In the genomic region with DNA sequence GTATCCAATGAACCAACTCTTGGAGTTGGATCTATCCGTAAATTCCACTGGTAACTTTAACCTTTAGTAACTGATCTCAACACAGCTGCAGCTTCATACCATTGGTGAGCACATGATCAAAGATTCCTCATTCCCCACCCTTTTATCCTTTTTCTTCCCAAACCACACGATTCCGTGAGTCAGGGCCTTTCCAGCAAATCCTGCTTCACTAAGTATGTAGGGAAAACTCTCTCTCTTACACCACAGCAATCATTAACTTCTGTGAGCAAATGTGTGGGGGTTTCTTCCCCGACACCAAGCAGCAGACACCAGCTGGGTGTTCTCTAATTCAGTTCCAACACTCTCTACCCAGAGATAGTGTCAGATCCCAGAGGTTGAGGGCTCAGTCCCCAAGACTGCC, we compare ENCODE assay signal across 18 cellular contexts. TPM values are rescaled to one million over a fixed set of nuclear protein-coding genes. Genes with fewer than 3 reads are reported as not detected.
DNase-seq lines count a peak whose midpoint lies in the region; FAIRE-seq and TF ChIP-seq lines count a peak whose summit lies in the region.
"Had no signal": no experiment of that assay in that cellular context is flagged by ENCODE, and none has a peak within 500 bp of the region (broad histone marks: within the 10 kb centered on the region; RNA-seq: fewer than 3 reads in every experiment).

No MANE protein-coding gene starts in this region.

- no peaks in the 10 kb centered on the region for H3K27me3 Mint-ChIP-seq in chondrocyte (ENCODE audit: low read depth)
- no peaks in the 10 kb centered on the region for H3K27me3 Mint-ChIP-seq in activated CD4-positive, alpha-beta T cell treated with anti-CD3 and anti-CD28 coated beads, Interleukin-2, amount 10 ng/mL, durations not matched to agents 7 days and 5 days
- H3K27me3 Mint-ChIP-seq: central memory CD8-positive, alpha-beta T cell had no signal

- peaks cover 10% of the 10 kb centered on the region for H3K79me1 ChIP-seq in mesenchymal stem cell (replicated peaks; ENCODE audit: low read length, poor library complexity, severe bottlenecking)

- H3K9me3 Mint-ChIP-seq in chondrocyte (ENCODE audit: low read depth): no peaks in the 10 kb centered on the region
- H3K9me3 Mint-ChIP-seq in activated CD4-positive, alpha-beta T cell treated with anti-CD3 and anti-CD28 coated beads, Interleukin-2, amount 10 ng/mL, durations not matched to agents 7 days and 5 days: no peaks in the 10 kb centered on the region
- H3K9me3 Mint-ChIP-seq: central memory CD8-positive, alpha-beta T cell had no signal

- H2AFZ ChIP-seq in ACC112 (ENCODE audit: low read length, unreplicated experiment) (no peak overlapping the region), mesenchymal stem cell (ENCODE audit: low read depth, low read length) (no peak overlapping the region)
- H2AFZ ChIP-seq: parathyroid adenoma had no signal

- H3K23ac ChIP-seq in mesenchymal stem cell (ENCODE audit: low read length in 2 of 2): no peak overlapping the region

- no peaks in the 10 kb centered on the region for H3K79me2 ChIP-seq in ACC112 (ENCODE audit: control insufficient read depth, insufficient read depth, low read length, unreplicated experiment)

- H3K4me2 ChIP-seq in mesenchymal stem cell (ENCODE audit: low read length, poor library complexity, severe bottlenecking): peak overlapping the region; percentile 35
- H3K4me2 ChIP-seq: SK-N-SH had no signal

- CTCF ChIA-PET in activated CD4-positive, alpha-beta T cell treated with anti-CD3 and anti-CD28 coated beads, Interleukin-2, amount 10 ng/mL, durations not matched to agents 7 days and 5 days (lab: Charles Lee): interaction anchor here (0.7 kb wide), 1 partner anchor 39 kb away, joined by 3 read pairs; no protein-coding TSS in a partner anchor

- peaks cover 26% of the 10 kb centered on the region for H3K36me3 ChIP-seq in ACC112 (ENCODE audit: insufficient read depth, low read length)
- H3K36me3 ChIP-seq in mesenchymal stem cell (ENCODE audit: control insufficient read depth in 1 of 2, insufficient read depth in 2 of 2, low read depth in 1 of 2, low read length in 2 of 2): peaks cover 11 to 71% of the 10 kb centered on the region in 2 experiments
- H3K36me3 ChIP-seq in small intestine (ENCODE audit: control insufficient read depth in 2 of 2, insufficient read depth in 2 of 2, low read length in 2 of 2): peaks cover 4 to 11% of the 10 kb centered on the region in 2 donors

- H3K18ac ChIP-seq in mesenchymal stem cell (ENCODE audit: low read depth in 1 of 2, low read length in 2 of 2): no peak overlapping the region

- H3K9me3 ChIP-seq in mesenchymal stem cell (ENCODE audit: control insufficient read depth, low read length) (no peaks in the 10 kb centered on the region), small intestine (ENCODE audit: control insufficient read depth, low read depth) (no peaks in the 10 kb centered on the region)
- H3K9me3 ChIP-seq: SK-N-SH had no signal

- H3K14ac ChIP-seq in mesenchymal stem cell (ENCODE audit: low read length in 2 of 2): no peak overlapping the region

- H2AK5ac ChIP-seq in mesenchymal stem cell (ENCODE audit: low read length, severe bottlenecking): peak overlapping the region; percentile 64

- H3K27ac Mint-ChIP-seq in chondrocyte (ENCODE audit: unreplicated experiment): peak overlapping the region; percentile 78
- no peak overlapping the region for H3K27ac Mint-ChIP-seq in activated CD4-positive, alpha-beta T cell treated with anti-CD3 and anti-CD28 coated beads, Interleukin-2, amount 10 ng/mL, durations not matched to agents 7 days and 5 days

- no peak overlapping the region for H4K8ac ChIP-seq in mesenchymal stem cell (ENCODE audit: low read length)

- H2BK12ac ChIP-seq in mesenchymal stem cell (ENCODE audit: low read length in 2 of 2): no peak overlapping the region

- no peak for FAIRE-seq in small intestine (lab: Jason Lieb, UNC)
- FAIRE-seq: frontal cortex, GM18507 had no signal

- H3K36me3 Mint-ChIP-seq in chondrocyte (ENCODE audit: low read depth): peaks cover 35% of the 10 kb centered on the region
- H3K36me3 Mint-ChIP-seq in activated CD4-positive, alpha-beta T cell treated with anti-CD3 and anti-CD28 coated beads, Interleukin-2, amount 10 ng/mL, durations not matched to agents 7 days and 5 days (ENCODE audit: low read depth): peaks cover 60% of the 10 kb centered on the region

- H3K4ac ChIP-seq in mesenchymal stem cell (ENCODE audit: low read depth in 1 of 2, low read length in 2 of 2): no peak overlapping the region

- WGBS in mesenchymal stem cell: 82% methylated on average over 4 of the region's 4 CpGs
- 36 to 64% (median 53%) methylated on average over 4 of the region's 4 CpGs for WGBS in small intestine, 3 donors

- H3K4me3 Mint-ChIP-seq in chondrocyte (ENCODE audit: unreplicated experiment): peak overlapping the region; percentile 0
- no peak overlapping the region for H3K4me3 Mint-ChIP-seq in activated CD4-positive, alpha-beta T cell treated with anti-CD3 and anti-CD28 coated beads, Interleukin-2, amount 10 ng/mL, durations not matched to agents 7 days and 5 days
- H3K4me3 Mint-ChIP-seq: central memory CD8-positive, alpha-beta T cell had no signal

- H3K4me1 Mint-ChIP-seq in chondrocyte (ENCODE audit: low read depth): peaks cover 39% of the 10 kb centered on the region
- H3K4me1 Mint-ChIP-seq in activated CD4-positive, alpha-beta T cell treated with anti-CD3 and anti-CD28 coated beads, Interleukin-2, amount 10 ng/mL, durations not matched to agents 7 days and 5 days: peaks cover 8% of the 10 kb centered on the region

- H3K4me1 ChIP-seq in ACC112 (ENCODE audit: control insufficient read depth, insufficient read depth, low read length, unreplicated experiment) (peaks cover 12% of the 10 kb centered on the region), mesenchymal stem cell (ENCODE audit: control insufficient read depth, insufficient read depth, low read depth, low read length) (peaks cover 18% of the 10 kb centered on the region), small intestine (ENCODE audit: control insufficient read depth in 2 of 2, insufficient read depth in 1 of 2, low read depth in 1 of 2, low read length in 1 of 2) (no peaks in the 10 kb centered on the region)
- H3K4me1 ChIP-seq: parathyroid adenoma had no signal

- no peak overlapping the region for H4K91ac ChIP-seq in mesenchymal stem cell (ENCODE audit: low read length)

- no peak for TF ChIP-seq CTCF in chondrocyte (IDR thresholded peaks at IDR 0.05)

- no peak overlapping the region for H2BK120ac ChIP-seq in mesenchymal stem cell (ENCODE audit: low read depth, low read length)

- peak overlapping the region; percentile 15; the same call in 1 of the 2 replicates for H3K27ac ChIP-seq in ACC112 (ENCODE audit: low read depth, low read length)
- peak overlapping the region; percentile 100 for H3K27ac ChIP-seq in mesenchymal stem cell (ENCODE audit: low read length, poor library complexity, severe bottlenecking)
- H3K27ac ChIP-seq in small intestine (ENCODE audit: low read depth in 1 of 2, low read length in 1 of 2): peak overlapping the region in 1 of 2 donors; percentile 32
- H3K27ac ChIP-seq: parathyroid adenoma had no signal

- peak overlapping the region; percentile 86 for H3K9ac ChIP-seq in mesenchymal stem cell (ENCODE audit: low read length)
- H3K9ac ChIP-seq: parathyroid adenoma, SK-N-SH had no signal

- H2BK5ac ChIP-seq in mesenchymal stem cell (ENCODE audit: low read depth, low read length, poor library complexity, severe bottlenecking): peak overlapping the region; percentile 90

- no peak overlapping the region for H2BK15ac ChIP-seq in mesenchymal stem cell (ENCODE audit: low read depth, poor library complexity, severe bottlenecking)

- H3K4me3 ChIP-seq in ACC112 (ENCODE audit: low read depth, low read length) (no peak overlapping the region), mesenchymal stem cell (ENCODE audit: insufficient read depth in 1 of 2, low read depth in 1 of 2, low read length in 2 of 2) (no peak overlapping the region), small intestine (ENCODE audit: low read depth in 1 of 2, low read length in 2 of 2) (no peak overlapping the region)

- POLR2A ChIA-PET in activated CD4-positive, alpha-beta T cell treated with anti-CD3 and anti-CD28 coated beads, Interleukin-2, amount 10 ng/mL, durations not matched to agents 7 days and 5 days (lab: Charles Lee): no interaction called here

- DNase-seq in HK-2 (ENCODE audit: unreplicated experiment): peak; percentile 52
- DNase-seq in chondrocyte (ENCODE audit: low spot score): no peak
- peak; percentile 67 for DNase-seq in mesenchymal stem cell
- DNase-seq in GDM1 (lab: John Stamatoyannopoulos, UW): no peak
- no peak for DNase-seq in activated CD4-positive, alpha-beta T cell treated with anti-CD3 and anti-CD28 coated beads, Interleukin-2, amount 10 ng/mL, durations not matched to agents 7 days and 5 days
- no peak for DNase-seq in T-helper 9 cell
- DNase-seq in small intestine: no peak
- DNase-seq: activated CD4-positive, CD25-positive, alpha-beta regulatory T cell treated with anti-CD3 and anti-CD28 coated beads, Interleukin-2, amount 50 U/mL, for 72 hours; DMS79; left ventricle myocardium superior; NCI-H187; NCI-H82; SK-N-SH had no signal

- H3K27me3 ChIP-seq in ACC112 (ENCODE audit: insufficient read depth, low read length): no peaks in the 10 kb centered on the region
- no peaks in the 10 kb centered on the region for H3K27me3 ChIP-seq in mesenchymal stem cell (ENCODE audit: control insufficient read depth in 1 of 2, insufficient read depth in 1 of 2, low read length in 2 of 2)
- H3K27me3 ChIP-seq in small intestine (ENCODE audit: control insufficient read depth in 2 of 2, insufficient read depth in 2 of 2, low read length in 2 of 2): no peaks in the 10 kb centered on the region

RNA-seq across cellular contexts. Expression of a gene that starts 23.5 kb away (rescaled TPM):
- total RNA-seq in chondrocyte: 67.1 to 77.2 TPM (median 70.5 TPM) in 3 replicates
- 69.9 TPM for polyA plus RNA-seq in mesenchymal stem cell (2013, experiment 1 of 2)
- 67.5 TPM for polyA plus RNA-seq in mesenchymal stem cell (2013, experiment 2 of 2)
- 10 to 100 TPM; 63.3 to 72.8 TPM for total RNA-seq in activated CD4-positive, alpha-beta T cell treated with anti-CD3 and anti-CD28 coated beads, Interleukin-2, amount 10 ng/mL, durations not matched to agents 7 days and 5 days
- 10 to 100 TPM; 30.2 to 32.7 (median 30.8) TPM for polyA plus RNA-seq in small intestine

RNA-seq across cellular contexts. Expression of a gene that starts 24.1 kb away (rescaled TPM):
- 84.9 to 89.9 TPM (median 86.4 TPM) in 3 replicates for total RNA-seq in chondrocyte
- polyA plus RNA-seq in mesenchymal stem cell (2013, experiment 1 of 2): 155 TPM
- 158 TPM for polyA plus RNA-seq in mesenchymal stem cell (2013, experiment 2 of 2)
- total RNA-seq in activated CD4-positive, alpha-beta T cell treated with anti-CD3 and anti-CD28 coated beads, Interleukin-2, amount 10 ng/mL, durations not matched to agents 7 days and 5 days: 10 to 100 TPM; 20.1 to 22.5 TPM
- 1 to 10 TPM in 2 of 3 donors, under 1 TPM in 1; 0.89 to 9.3 (median 1.9) TPM for polyA plus RNA-seq in small intestine

RNA-seq across cellular contexts. Expression of a gene that starts 34.1 kb away (rescaled TPM):
- 6.7 to 15.7 TPM (median 13.2 TPM) in 3 replicates for total RNA-seq in chondrocyte
- polyA plus RNA-seq in mesenchymal stem cell (2013, experiment 1 of 2): 0.70 TPM
- 0.68 TPM for polyA plus RNA-seq in mesenchymal stem cell (2013, experiment 2 of 2)
- under 1 TPM; 0.05 to 0.17 TPM for total RNA-seq in activated CD4-positive, alpha-beta T cell treated with anti-CD3 and anti-CD28 coated beads, Interleukin-2, amount 10 ng/mL, durations not matched to agents 7 days and 5 days
- polyA plus RNA-seq in small intestine: 10 to 100 TPM; 15.2 to 19.7 (median 18.1) TPM

Comparison
In these comparisons a context has a peak if more than half of its experiments do, and no peak if none do; other contexts are left out.
1. DNase-seq: peak in HK-2 (single experiment) and mesenchymal stem cell (single experiment); none in chondrocyte (single experiment), GDM1 (single experiment), activated CD4-positive, alpha-beta T cell treated with anti-CD3 and anti-CD28 coated beads, Interleukin-2, amount 10 ng/mL, durations not matched to agents 7 days and 5 days (single experiment), T-helper 9 cell (single experiment) and small intestine (single experiment).